ENCODE assay signal across 8 cellular contexts in genomic region chr4:47383829-47384427, GRCh38.
A peak's percentile ranks its signal among the peaks of the same experiment; 100 is the strongest.
DNase-seq lines count a peak whose midpoint lies in the region; ATAC-seq and TF ChIP-seq lines count a peak whose summit lies in the region.

No MANE protein-coding gene starts in this region.

- TF ChIP-seq CTCF in 22Rv1 (IDR thresholded peaks at IDR 0.05) (peak; percentile 80), GM10266 (IDR thresholded peaks at IDR 0.05; ENCODE audit: control insufficient read depth, insufficient read depth, low read depth, missing control alignments) (peak; percentile 39), astrocyte of the cerebellum (IDR thresholded peaks at IDR 0.05; ENCODE audit: low read depth, low read length, missing control alignments) (peak; percentile 31)

- intact Hi-C loops in sciatic nerve (cut with DNase I): no loop called here

- no peak overlapping the region for H3K27ac ChIP-seq in 22Rv1

- in situ Hi-C loops in astrocyte of the cerebellum (cut with HindIII; ENCODE audit: low sequenced_read_pairs): no loop called here

- DNase-seq in GM10266 (ENCODE audit: extremely low spot score) (peak; percentile 45), NCI-H1048 (lab: John Stamatoyannopoulos, UW) (peak; percentile 29), astrocyte of the cerebellum (ENCODE audit: low read depth) (peak; percentile 27), kidney glomerular epithelial cell (lab: John Stamatoyannopoulos, UW) (peak; percentile 58), sciatic nerve (ENCODE audit: low spot score) (no peak)

- ATAC-seq in sciatic nerve: no peak
- no peak for ATAC-seq in GM21737 (IDR thresholded peaks at IDR 0.05; ENCODE audit: unreplicated experiment)
- ATAC-seq in HG02852 (IDR thresholded peaks at IDR 0.05; ENCODE audit: unreplicated experiment): no peak

- H3K4me3 ChIP-seq in astrocyte of the cerebellum (ENCODE audit: low read depth, low read length): no peak overlapping the region
